In the genomic region with DNA sequence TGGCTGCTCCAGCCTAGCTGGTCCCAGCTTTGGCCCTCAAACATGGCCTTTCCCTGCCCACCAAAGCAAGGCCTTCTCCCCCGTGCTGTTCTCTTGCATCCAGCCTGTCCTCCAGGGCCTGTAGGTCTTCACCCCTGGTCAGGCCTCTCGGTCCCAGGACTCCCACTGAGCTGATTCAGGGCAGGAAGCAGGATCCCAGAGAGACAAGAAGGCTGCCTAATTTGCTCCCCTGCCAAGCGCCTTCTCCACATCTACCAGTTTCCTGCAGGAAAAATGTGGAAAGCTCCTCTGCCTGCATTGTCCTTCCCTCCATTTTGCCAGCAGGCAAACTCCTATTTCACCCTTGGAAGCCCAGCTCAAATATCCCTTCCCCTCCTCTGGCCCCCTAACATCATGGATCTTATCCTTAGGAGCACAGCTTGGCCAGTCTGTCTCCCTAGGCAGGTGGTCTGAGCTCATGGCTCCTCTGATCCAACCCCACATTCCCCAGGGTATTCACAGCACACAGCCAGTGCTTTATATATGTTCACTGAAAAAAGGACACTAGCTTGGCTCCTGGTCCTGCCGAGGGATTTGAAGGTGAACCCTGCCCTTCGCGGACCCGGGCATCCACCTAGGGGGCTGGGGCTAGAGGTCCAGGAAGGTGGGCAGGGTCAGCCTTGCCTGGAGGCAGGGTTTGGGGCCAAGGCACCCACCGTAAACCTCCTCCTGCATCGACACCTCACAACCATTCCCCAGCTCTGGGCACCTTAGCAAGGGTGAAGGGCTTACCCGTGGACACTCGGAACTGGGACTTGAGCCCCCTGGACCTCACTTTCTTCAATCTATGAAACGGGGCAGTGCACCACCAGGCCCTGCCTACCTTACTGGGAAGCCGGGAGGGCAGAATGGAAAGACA, we compare ENCODE assay signal across 8 cellular contexts. TPM values are rescaled to one million over a fixed set of nuclear protein-coding genes. Genes with fewer than 3 reads are reported as not detected.
DNase-seq lines count a peak whose midpoint lies in the region; ATAC-seq lines count a peak whose summit lies in the region.

No MANE protein-coding gene starts in this region.

- peak overlapping the region; percentile 100 for H3K27ac Mint-ChIP-seq in stimulated activated effector memory CD8-positive, alpha-beta T cell treated with anti-CD3 and anti-CD28 coated beads, Interleukin-12 subunit alpha, Interleukin-12 subunit beta, amount 100 ng/mL, for 72 hours

- H3K4me1 Mint-ChIP-seq in stimulated activated effector memory CD8-positive, alpha-beta T cell treated with anti-CD3 and anti-CD28 coated beads, Interleukin-12 subunit alpha, Interleukin-12 subunit beta, amount 100 ng/mL, for 72 hours, result peaks cover 39% of the 10 kb centered on the region

- H3K4me3 ChIP-seq in iPS-15b (ENCODE audit: low read depth, low read length), result peak overlapping the region; percentile 61

- peaks cover 64% of the 10 kb centered on the region for H3K36me3 Mint-ChIP-seq in stimulated activated effector memory CD8-positive, alpha-beta T cell treated with anti-CD3 and anti-CD28 coated beads, Interleukin-12 subunit alpha, Interleukin-12 subunit beta, amount 100 ng/mL, for 72 hours

- no peaks in the 10 kb centered on the region for H3K9me3 ChIP-seq in iPS-15b (ENCODE audit: control insufficient read depth, insufficient read depth, low read length)

- ATAC-seq in stimulated activated effector memory CD8-positive, alpha-beta T cell treated with anti-CD3 and anti-CD28 coated beads, Interleukin-12 subunit alpha, Interleukin-12 subunit beta, amount 100 ng/mL, for 72 hours, result no peak
- ATAC-seq in GM18861 (IDR thresholded peaks at IDR 0.05; ENCODE audit: unreplicated experiment), result no peak

- peaks cover 27% of the 10 kb centered on the region for H3K36me3 ChIP-seq in iPS-15b (ENCODE audit: control insufficient read depth, insufficient read depth, low read length)

- H3K9ac ChIP-seq in iPS-15b (ENCODE audit: low read depth, low read length), result peak overlapping the region; percentile 97

- peaks cover 16% of the 10 kb centered on the region for H3K4me1 ChIP-seq in iPS-15b (ENCODE audit: control insufficient read depth, insufficient read depth, low read length)

- in situ Hi-C loops in G401 (cut with HindIII; ENCODE audit: low sequenced_read_pairs), result no loop called here

- peak overlapping the region; percentile 89 for H3K4me3 Mint-ChIP-seq in stimulated activated effector memory CD8-positive, alpha-beta T cell treated with anti-CD3 and anti-CD28 coated beads, Interleukin-12 subunit alpha, Interleukin-12 subunit beta, amount 100 ng/mL, for 72 hours

- DNase-seq in activated effector memory CD4-positive, alpha-beta T cell treated with anti-CD3 and anti-CD28 coated beads, Interleukin-2, amount 50 U/mL, for 16 hours, result peak; percentile 60
- DNase-seq in activated effector memory CD4-positive, alpha-beta T cell treated with Interleukin-2 at 50 U/mL for 16 hours, result no peak
- DNase-seq in activated CD8-positive, alpha-beta memory T cell treated with anti-CD3 and anti-CD28 coated beads, Interleukin-2, amount 50 U/mL, for 48 hours, result peak; percentile 64
- peak in 1 of 2 donors; percentile 64 for DNase-seq in stimulated activated effector memory CD8-positive, alpha-beta T cell treated with anti-CD3 and anti-CD28 coated beads, Interleukin-12 subunit alpha, Interleukin-12 subunit beta, amount 100 ng/mL, for 72 hours (ENCODE audit: low spot score in 2 of 2)
- DNase-seq in G401 (ENCODE audit: low spot score) (no peak), SW480 (ENCODE audit: low spot score) (no peak)

- no peaks in the 10 kb centered on the region for H3K27me3 ChIP-seq in iPS-15b (ENCODE audit: control insufficient read depth, insufficient read depth, low read length)

- H3K9me3 Mint-ChIP-seq in stimulated activated effector memory CD8-positive, alpha-beta T cell treated with anti-CD3 and anti-CD28 coated beads, Interleukin-12 subunit alpha, Interleukin-12 subunit beta, amount 100 ng/mL, for 72 hours, result no peaks in the 10 kb centered on the region

RNA-seq across cellular contexts. Expression of gene RHBDD3, which starts 1.0 kb away (rescaled TPM):
- 82.7 and 117 TPM in 2 replicates for total RNA-seq in G401 (2014; rRNA removed; shearing (Covaris generic))

RNA-seq across cellular contexts. Expression of gene EWSR1, which starts 1.3 kb away (rescaled TPM):
- total RNA-seq in G401 (2014; rRNA removed; shearing (Covaris generic)), result 164 and 196 TPM in 2 replicates

RNA-seq across cellular contexts. Expression of gene GAS2L1, which starts 39.6 kb away (rescaled TPM):
- 13.2 and 26.3 TPM in 2 replicates for total RNA-seq in G401 (2014; rRNA removed; shearing (Covaris generic))

RNA-seq across cellular contexts. Expression of gene RASL10A, which starts 48.7 kb away (rescaled TPM):
- 3.0 and 9.6 TPM in 2 replicates for total RNA-seq in G401 (2014; rRNA removed; shearing (Covaris generic))

Comparison
In these comparisons a context has a peak if more than half of its experiments do, and no peak if none do; other contexts are left out.
1. DNase-seq: peak in activated effector memory CD4-positive, alpha-beta T cell treated with anti-CD3 and anti-CD28 coated beads, Interleukin-2, amount 50 U/mL, for 16 hours (single experiment) and activated CD8-positive, alpha-beta memory T cell treated with anti-CD3 and anti-CD28 coated beads, Interleukin-2, amount 50 U/mL, for 48 hours (single experiment); none in activated effector memory CD4-positive, alpha-beta T cell treated with Interleukin-2 at 50 U/mL for 16 hours (single experiment), G401 (single experiment) and SW480 (single experiment).